ENCODE assay signal across 15 cellular contexts in the genomic region with DNA sequence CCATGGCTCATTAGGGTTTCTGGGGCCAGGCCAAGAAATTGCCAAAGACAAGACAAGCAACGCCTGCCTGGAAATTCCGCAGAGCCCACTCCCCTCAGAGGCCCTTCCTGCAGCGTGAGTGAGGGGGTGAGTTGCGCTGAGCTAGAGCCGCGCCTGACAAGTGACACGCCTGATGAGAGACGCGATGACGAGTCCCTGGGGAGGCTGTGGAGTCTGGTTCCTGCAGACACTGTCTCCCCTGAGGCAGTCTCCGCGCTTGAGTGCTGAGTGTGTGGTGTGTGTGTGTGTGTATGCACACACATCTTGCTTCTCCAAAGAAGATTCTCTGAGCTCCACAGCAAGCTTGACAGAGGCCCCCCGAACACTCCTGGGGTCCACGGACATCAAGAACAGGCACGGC.
DNase-seq lines count a peak whose midpoint lies in the region; ATAC-seq, FAIRE-seq and TF ChIP-seq lines count a peak whose summit lies in the region.
"Had no signal": no experiment of that assay in that cellular context is flagged by ENCODE, and none has a peak within 500 bp of the region (broad histone marks: within the 10 kb centered on the region; RNA-seq: fewer than 3 reads in every experiment).

No MANE protein-coding gene starts in this region.

- DNase-seq in nephron progenitor cell (peak; percentile 38), NCI-H1048 (lab: John Stamatoyannopoulos, UW) (no peak), frontal cortex (ENCODE audit: low spot score in 2 of 2) (no peak), NCI-H524 treated with DMSO at 0.1 percent for 48 hours (lab: John Stamatoyannopoulos, UW) (no peak), testis (no peak)
- DNase-seq: activated CD4-positive, alpha-beta T cell treated with anti-CD3 and anti-CD28 coated beads for 36 hours; activated gamma-delta T cell; Calu3; esophagus squamous epithelium had no signal

- H3K36me3 Mint-ChIP-seq in nephron progenitor cell (ENCODE audit: low read depth) = no peaks in the 10 kb centered on the region

- H3K9me3 Mint-ChIP-seq in nephron progenitor cell = peaks cover 38% of the 10 kb centered on the region

- ATAC-seq in GM18520 (IDR thresholded peaks at IDR 0.05; ENCODE audit: unreplicated experiment) = peak; percentile 73
- ATAC-seq in GM21529 (IDR thresholded peaks at IDR 0.05; ENCODE audit: unreplicated experiment) = peak; percentile 77
- ATAC-seq in HG03571 (IDR thresholded peaks at IDR 0.05; ENCODE audit: unreplicated experiment) = peak; percentile 81
- ATAC-seq: activated CD4-positive, alpha-beta T cell treated with anti-CD3 and anti-CD28 coated beads for 36 hours; sciatic nerve had no signal

- no peak for FAIRE-seq in frontal cortex (lab: Jason Lieb, UNC)

- intact Hi-C loops in testis (cut with DNase I; ENCODE audit: low total_unique reads) = no loop called here

- peaks cover 65% of the 10 kb centered on the region for H3K27me3 Mint-ChIP-seq in nephron progenitor cell (ENCODE audit: low read depth, poor library complexity)

- no peaks in the 10 kb centered on the region for H3K4me1 ChIP-seq in testis
- H3K4me1 ChIP-seq: esophagus squamous epithelium had no signal

- H3K4me3 Mint-ChIP-seq in nephron progenitor cell = no peak overlapping the region
- H3K4me3 Mint-ChIP-seq: activated CD4-positive, alpha-beta T cell treated with anti-CD3 and anti-CD28 coated beads for 36 hours had no signal

- no peak overlapping the region for H3K27ac Mint-ChIP-seq in nephron progenitor cell
- H3K27ac Mint-ChIP-seq: activated CD4-positive, alpha-beta T cell treated with anti-CD3 and anti-CD28 coated beads for 36 hours had no signal

- H3K4me3 ChIP-seq in testis = no peak overlapping the region
- H3K4me3 ChIP-seq: cardiac muscle cell, esophagus squamous epithelium, SK-N-MC had no signal

- H3K9me3 ChIP-seq in testis = no peaks in the 10 kb centered on the region
- H3K9me3 ChIP-seq: esophagus squamous epithelium had no signal

- H3K4me1 Mint-ChIP-seq in nephron progenitor cell = peaks cover 50% of the 10 kb centered on the region
- H3K4me1 Mint-ChIP-seq: activated CD4-positive, alpha-beta T cell treated with anti-CD3 and anti-CD28 coated beads for 36 hours had no signal

- no peaks in the 10 kb centered on the region for H3K27me3 ChIP-seq in testis
- H3K27me3 ChIP-seq: cardiac muscle cell, esophagus squamous epithelium had no signal

- no peak overlapping the region for H3K27ac ChIP-seq in testis
- H3K27ac ChIP-seq: cardiac muscle cell, esophagus squamous epithelium, SK-N-MC had no signal

- no peaks in the 10 kb centered on the region for H3K36me3 ChIP-seq in testis (ENCODE audit: low read depth, missing control alignments)
- H3K36me3 ChIP-seq: cardiac muscle cell, esophagus squamous epithelium had no signal

- 93 to 98% methylated on average over 8 to 13 of the region's 15 CpGs for WGBS in testis, 2 donors

- no peak for TF ChIP-seq POLR2A in testis (IDR thresholded peaks at IDR 0.05)

- TF ChIP-seq CTCF in nephron progenitor cell (IDR thresholded peaks at IDR 0.05) (no peak), testis (IDR thresholded peaks at IDR 0.05) (no peak)
